Comparison of ENCODE assay signal across 1 cellular context in genomic region chr6:42907336-42907735, GRCh38.
TF ChIP-seq lines count a peak whose summit lies in the region.

No MANE protein-coding gene starts in this region.

TF ChIP-seq in H1, 55 proteins besides CTCF, POLR2A, EP300 and RAD21:
- TF ChIP-seq NANOG (IDR thresholded peaks at IDR 0.05; ENCODE audit: insufficient read depth, low read depth, low read length, poor library complexity, severe bottlenecking) (no peak), CREB1 (IDR thresholded peaks at IDR 0.05) (no peak), ATF2 (IDR thresholded peaks at IDR 0.05; ENCODE audit: low read length) (no peak), SIRT6 (IDR thresholded peaks at IDR 0.05; ENCODE audit: low read length) (no peak), ZNF274 (IDR thresholded peaks at IDR 0.05; ENCODE audit: borderline replicate concordance, extremely low read depth, low read length) (no peak), RXRA (IDR thresholded peaks at IDR 0.05; ENCODE audit: insufficient read depth, low read depth, low read length) (no peak), KDM4A (IDR thresholded peaks at IDR 0.05; ENCODE audit: low read depth, low read length, severe bottlenecking) (no peak), SIX5 (IDR thresholded peaks at IDR 0.05; ENCODE audit: low read depth, low read length) (no peak), JUN (IDR thresholded peaks at IDR 0.05; ENCODE audit: low read depth, low read length) (no peak), SIN3A (conservative IDR thresholded peaks at IDR 0.05 in 1 of 2, IDR thresholded peaks at IDR 0.05 in 1 of 2; ENCODE audit: low read depth in 1 of 2, low read length in 2 of 2) (no peak), CBX8 (IDR thresholded peaks at IDR 0.05; ENCODE audit: borderline replicate concordance, low read depth, low read length) (no peak), MAFK (IDR thresholded peaks at IDR 0.05; ENCODE audit: low read depth, low read length) (no peak), BACH1 (IDR thresholded peaks at IDR 0.05; ENCODE audit: low read length) (no peak), POU5F1 (IDR thresholded peaks at IDR 0.05; ENCODE audit: low read depth, low read length) (no peak), JUND (IDR thresholded peaks at IDR 0.05; ENCODE audit: low read length) (no peak), RBBP5 (IDR thresholded peaks at IDR 0.05; ENCODE audit: borderline replicate concordance, low read depth, low read length) (no peak)
